ENCODE assay signal across 1 cellular context in the genomic region with DNA sequence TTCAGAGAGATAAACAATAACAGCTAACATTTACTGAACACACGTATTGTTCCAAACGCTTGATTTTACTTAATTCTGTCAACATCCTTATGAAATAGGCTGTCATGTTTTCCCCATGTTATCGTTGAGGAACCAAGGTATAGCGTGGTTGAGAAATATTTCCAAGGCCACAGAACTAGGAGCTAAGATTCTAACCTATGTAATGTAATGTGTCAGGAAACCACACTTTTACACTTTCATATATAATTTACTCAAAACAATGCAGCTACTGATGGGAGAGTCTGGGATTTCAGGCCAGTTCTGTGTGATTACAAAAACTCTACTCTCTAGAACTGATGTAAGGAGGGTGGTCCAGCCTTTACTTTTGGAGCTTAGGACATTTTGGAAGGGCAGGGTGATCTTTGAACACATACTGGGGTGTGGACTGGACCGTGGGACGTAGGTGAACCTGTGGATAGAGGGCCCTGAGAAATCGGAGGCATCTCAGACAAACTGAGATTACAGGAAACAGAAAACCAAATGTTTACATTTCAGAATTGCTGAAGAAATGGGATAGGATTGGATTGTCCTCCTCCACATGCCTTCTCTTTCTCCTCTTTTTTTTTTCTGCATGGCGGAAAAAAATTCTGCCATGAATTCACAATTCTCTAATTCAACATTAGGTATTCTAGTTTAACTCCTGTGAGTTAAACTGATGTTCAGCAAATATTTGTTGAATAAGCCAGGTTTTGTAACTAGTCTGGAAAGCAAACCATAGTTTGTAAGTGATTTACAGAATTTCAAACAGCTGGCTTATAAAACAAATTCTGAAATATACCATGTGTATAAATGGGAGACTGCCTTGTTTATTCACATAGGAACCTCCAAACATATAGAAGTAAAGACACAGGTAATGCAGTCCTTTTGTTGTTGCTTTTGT.
TF ChIP-seq lines count a peak whose summit lies in the region.

No MANE protein-coding gene starts in this region.

TF ChIP-seq in IMR-90, 13 proteins besides CTCF, POLR2A, EP300 and RAD21:
- TF ChIP-seq RCOR1 (IDR thresholded peaks at IDR 0.05; ENCODE audit: insufficient replicate concordance, low read length) (no peak), NFE2L2 (IDR thresholded peaks at IDR 0.05; ENCODE audit: low read depth, low read length) (no peak), MAFK (IDR thresholded peaks at IDR 0.05; ENCODE audit: low read depth, low read length) (no peak), CHD1 (IDR thresholded peaks at IDR 0.05; ENCODE audit: low read depth, low read length) (no peak), BHLHE40 (IDR thresholded peaks at IDR 0.05; ENCODE audit: low read depth, low read length) (no peak), FOS (IDR thresholded peaks at IDR 0.05; ENCODE audit: low read depth, low read length) (no peak), MXI1 (IDR thresholded peaks at IDR 0.05; ENCODE audit: borderline replicate concordance, low read depth, low read length) (no peak), RFX5 (IDR thresholded peaks at IDR 0.05; ENCODE audit: low read depth, low read length) (no peak), CEBPB (IDR thresholded peaks at IDR 0.05; ENCODE audit: low read depth, low read length) (no peak), SMC3 (IDR thresholded peaks at IDR 0.05; ENCODE audit: low read depth, low read length) (no peak), MAZ (IDR thresholded peaks at IDR 0.05; ENCODE audit: borderline replicate concordance, low read depth, low read length) (no peak)
- TF ChIP-seq, protein P1, sequence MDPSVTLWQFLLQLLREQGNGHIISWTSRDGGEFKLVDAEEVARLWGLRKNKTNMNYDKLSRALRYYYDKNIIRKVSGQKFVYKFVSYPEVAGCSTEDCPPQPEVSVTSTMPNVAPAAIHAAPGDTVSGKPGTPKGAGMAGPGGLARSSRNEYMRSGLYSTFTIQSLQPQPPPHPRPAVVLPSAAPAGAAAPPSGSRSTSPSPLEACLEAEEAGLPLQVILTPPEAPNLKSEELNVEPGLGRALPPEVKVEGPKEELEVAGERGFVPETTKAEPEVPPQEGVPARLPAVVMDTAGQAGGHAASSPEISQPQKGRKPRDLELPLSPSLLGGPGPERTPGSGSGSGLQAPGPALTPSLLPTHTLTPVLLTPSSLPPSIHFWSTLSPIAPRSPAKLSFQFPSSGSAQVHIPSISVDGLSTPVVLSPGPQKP (IDR thresholded peaks at IDR 0.05; ENCODE audit: borderline replicate concordance, low read depth, low read length): no peak
- TF ChIP-seq, protein P2, sequence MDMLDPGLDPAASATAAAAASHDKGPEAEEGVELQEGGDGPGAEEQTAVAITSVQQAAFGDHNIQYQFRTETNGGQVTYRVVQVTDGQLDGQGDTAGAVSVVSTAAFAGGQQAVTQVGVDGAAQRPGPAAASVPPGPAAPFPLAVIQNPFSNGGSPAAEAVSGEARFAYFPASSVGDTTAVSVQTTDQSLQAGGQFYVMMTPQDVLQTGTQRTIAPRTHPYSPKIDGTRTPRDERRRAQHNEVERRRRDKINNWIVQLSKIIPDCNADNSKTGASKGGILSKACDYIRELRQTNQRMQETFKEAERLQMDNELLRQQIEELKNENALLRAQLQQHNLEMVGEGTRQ (IDR thresholded peaks at IDR 0.05; ENCODE audit: low read depth, low read length): no peak
